8 cellular contexts compared by ENCODE assay signal in genomic region chr18:3771121-3771971, GRCh38.
DNase-seq lines count a peak whose midpoint lies in the region; ATAC-seq and TF ChIP-seq lines count a peak whose summit lies in the region.

No MANE protein-coding gene starts in this region.

- 3% methylated on average over 36 of the region's 40 CpGs for WGBS in prostate gland

- TF ChIP-seq CTCF in right atrium auricular region (IDR thresholded peaks at IDR 0.05) (peak; percentile 93 to 99), prostate gland (IDR thresholded peaks at IDR 0.05) (peak; percentile 88 to 98 (median 96)), upper lobe of right lung (IDR thresholded peaks at IDR 0.05) (peak; percentile 96)

- H3K9me3 Mint-ChIP-seq in T-cell = no peaks in the 10 kb centered on the region

- H3K4me3 Mint-ChIP-seq in T-cell = peak overlapping the region; percentile 37 to 64 (median 46)

- peaks cover 12 to 16% (median 15%) of the 10 kb centered on the region in 3 donors for H3K4me1 Mint-ChIP-seq in T-cell

- intact Hi-C loops in prostate gland (cut with DNase I) (loop anchor here (2.0 kb wide), 2 partner anchors 69 to 99 kb away; no protein-coding TSS in a partner anchor), upper lobe of right lung (cut with DNase I) (no loop called here)

- H3K27me3 Mint-ChIP-seq in T-cell = peaks cover 26 to 34% of the 10 kb centered on the region in 2 donors

- peaks cover 0 to 12% of the 10 kb centered on the region in 2 donors for H3K4me1 ChIP-seq in right atrium auricular region
- peaks cover 4% of the 10 kb centered on the region for H3K4me1 ChIP-seq in prostate gland (replicated peaks)
- H3K4me1 ChIP-seq in upper lobe of right lung = peaks cover 14% of the 10 kb centered on the region

- H3K9me3 ChIP-seq in right atrium auricular region (no peaks in the 10 kb centered on the region), prostate gland (no peaks in the 10 kb centered on the region), upper lobe of right lung (peaks cover under 1% of the 10 kb centered on the region)

- ATAC-seq in GM21737 (IDR thresholded peaks at IDR 0.05; ENCODE audit: unreplicated experiment) = peak; percentile 95
- peak; percentile 95 to 97 (median 96) for ATAC-seq in T-cell (replicated peaks in 1 of 4)
- ATAC-seq in upper lobe of right lung = peak; percentile 100

- H3K27ac ChIP-seq in right atrium auricular region (peak overlapping the region in 1 of 2 donors; percentile 44), prostate gland (peak overlapping the region; percentile 73), upper lobe of right lung (peak overlapping the region; percentile 17)

- H3K27me3 ChIP-seq in right atrium auricular region (no peaks in the 10 kb centered on the region), prostate gland (replicated peaks; ENCODE audit: insufficient read depth) (no peaks in the 10 kb centered on the region), upper lobe of right lung (no peaks in the 10 kb centered on the region)

- in situ Hi-C loops in KBM-7 (cut with MboI; ENCODE audit: low pct_unique_long_range_greater_than_20kb, low sequenced_read_pairs) = no loop called here

- H3K27ac Mint-ChIP-seq in T-cell = no peak overlapping the region

- POLR2A ChIA-PET in T-cell (lab: Charles Lee) = no interaction called here

- peak overlapping the region in 1 of 2 donors; percentile 32 for H3K4me3 ChIP-seq in right atrium auricular region
- H3K4me3 ChIP-seq in prostate gland = peak overlapping the region; percentile 14 to 17
- peak overlapping the region; percentile 36 for H3K4me3 ChIP-seq in upper lobe of right lung

- CTCF ChIA-PET in T-cell (lab: Charles Lee) = interaction anchor here (0.5 to 2.1 kb wide), 21 partner anchors 9 to 1339 kb away, joined by 3 to 14 read pairs (median 3); no protein-coding TSS in a partner anchor

- DNase-seq in EL (peak; percentile 93), KBM-7 (peak; percentile 87), T-cell (peak; percentile 30 to 75 (median 59)), amniotic epithelial cell (ENCODE audit: low read depth) (peak; percentile 97), right atrium auricular region (ENCODE audit: low spot score) (peak; percentile 93), prostate gland (ENCODE audit: low spot score) (peak; percentile 88), upper lobe of right lung (peak; percentile 94)

- no peaks in the 10 kb centered on the region for H3K36me3 ChIP-seq in right atrium auricular region
- H3K36me3 ChIP-seq in prostate gland = no peaks in the 10 kb centered on the region
- no peaks in the 10 kb centered on the region for H3K36me3 ChIP-seq in upper lobe of right lung

- H3K36me3 Mint-ChIP-seq in T-cell = no peaks in the 10 kb centered on the region

- no peak for TF ChIP-seq POLR2A in prostate gland (IDR thresholded peaks at IDR 0.05)
